Comparison of ENCODE assay signal across 16 cellular contexts in genomic region chr1:70397013-70397412, GRCh38.
"Had no signal": no experiment of that assay in that cellular context is flagged by ENCODE, and none has a peak within 500 bp of the region (broad histone marks: within the 10 kb centered on the region; RNA-seq: fewer than 3 reads in every experiment).

No MANE protein-coding gene starts in this region.

- H3K9me3 ChIP-seq: esophagus muscularis mucosa, gastrocnemius medialis, heart right ventricle, right atrium auricular region, thyroid gland had no signal

- H3K4me3 ChIP-seq: esophagus muscularis mucosa, gastrocnemius medialis, heart right ventricle, right atrium auricular region, thyroid gland had no signal

- H3K4me1 ChIP-seq: esophagus muscularis mucosa, gastrocnemius medialis, heart right ventricle, right atrium auricular region, thyroid gland had no signal

- DNase-seq: effector memory CD8-positive, alpha-beta T cell; gastrocnemius medialis; heart right ventricle; hypothalamus; kidney glomerular epithelial cell; mammary epithelial cell; naive thymus-derived CD8-positive, alpha-beta T cell; posterior cingulate gyrus; small intestine; stimulated activated CD4-positive, alpha-beta T cell treated with anti-CD3 and anti-CD28 coated beads, Interleukin-12 subunit alpha, Interleukin-12 subunit beta, amount 100 ng/mL, for 4 hours; stimulated activated naive CD4-positive, alpha-beta T cell treated with Interleukin-2 at 50 U/mL for 16 hours; thyroid gland had no signal

- ATAC-seq: effector memory CD8-positive, alpha-beta T cell; gastrocnemius medialis; heart right ventricle; left lobe of liver; naive thymus-derived CD8-positive, alpha-beta T cell had no signal

- H3K27me3 ChIP-seq: esophagus muscularis mucosa, gastrocnemius medialis, heart right ventricle, right atrium auricular region, thyroid gland had no signal

- H3K27ac ChIP-seq: epithelial cell of prostate, esophagus muscularis mucosa, gastrocnemius medialis, heart right ventricle, right atrium auricular region, thyroid gland had no signal

- H3K36me3 ChIP-seq: esophagus muscularis mucosa, gastrocnemius medialis, heart right ventricle, right atrium auricular region, thyroid gland had no signal
